14 cellular contexts compared by ENCODE assay signal in genomic region chr6:142900467-142900961, GRCh38. TPM values are rescaled to one million over a fixed set of nuclear protein-coding genes. Genes with fewer than 3 reads are reported as not detected.
DNase-seq lines count a peak whose midpoint lies in the region; ATAC-seq, FAIRE-seq and TF ChIP-seq lines count a peak whose summit lies in the region.
"Had no signal": no experiment of that assay in that cellular context is flagged by ENCODE, and none has a peak within 500 bp of the region (broad histone marks: within the 10 kb centered on the region; RNA-seq: fewer than 3 reads in every experiment).

No MANE protein-coding gene starts in this region.

- no peaks in the 10 kb centered on the region for H3K27me3 Mint-ChIP-seq in CD8-positive, alpha-beta T cell (ENCODE audit: low read depth)

- peak in 6 of 7 experiments; percentile 23 to 79 (median 50) for DNase-seq in CD8-positive, alpha-beta T cell
- DNase-seq in NCI-H2227 treated with DMSO at 0.1 percent for 48 hours (lab: John Stamatoyannopoulos, UW): peak; percentile 41
- no peak for DNase-seq in dorsolateral prefrontal cortex
- DNase-seq in ureter (ENCODE audit: low spot score): no peak
- no peak for DNase-seq in small intestine
- no peak for DNase-seq in activated CD4-positive, CD25-positive, alpha-beta regulatory T cell treated with anti-CD3 and anti-CD28 coated beads, Interleukin-2, amount 50 U/mL, for 72 hours
- no peak for DNase-seq in stimulated activated CD8-positive, alpha-beta memory T cell treated with anti-CD3 and anti-CD28 coated beads, Interleukin-4, amount 100 ng/mL, for 48 hours
- DNase-seq: NCI-H1092; NK-92 treated with Interleukin-12 subunit alpha and Interleukin-12 subunit beta, amount 100 ng/mL, for 24 hours had no signal

- peaks cover 57% of the 10 kb centered on the region for H3K4me1 Mint-ChIP-seq in CD8-positive, alpha-beta T cell (ENCODE audit: low read depth)

- peak overlapping the region; percentile 44 for H3K4me3 Mint-ChIP-seq in CD8-positive, alpha-beta T cell

- 68 to 86% (median 79%) methylated on average over 6 of the region's 6 CpGs for WGBS in small intestine, 3 donors

- peaks cover 89% of the 10 kb centered on the region for H3K4me1 ChIP-seq in CD8-positive, alpha-beta T cell (ENCODE audit: insufficient read depth, low read length)
- H3K4me1 ChIP-seq in neuron (ENCODE audit: insufficient read depth, low read length): peaks cover 41% of the 10 kb centered on the region
- H3K4me1 ChIP-seq in small intestine (ENCODE audit: control insufficient read depth in 2 of 2, insufficient read depth in 1 of 2, low read depth in 1 of 2, low read length in 1 of 2): no peaks in the 10 kb centered on the region
- H3K4me1 ChIP-seq: parathyroid adenoma had no signal

- intact Hi-C loops in CD8-positive, alpha-beta T cell (cut with DNase I, micrococcal nuclease): loop anchor here in 1 of 2 experiments (5.0 to 10.0 kb wide), 2 partner anchors 43 to 124 kb away; no protein-coding TSS in a partner anchor
- intact Hi-C loops in dorsolateral prefrontal cortex (cut with DNase I): no loop called here

- H3K4me3 ChIP-seq in CD8-positive, alpha-beta T cell (ENCODE audit: low read depth, low read length): peak overlapping the region; percentile 30
- H3K4me3 ChIP-seq in dorsolateral prefrontal cortex: peak overlapping the region in 53 of 59 donors; percentile 0 to 53 (median 31)
- H3K4me3 ChIP-seq in neuron (ENCODE audit: low read length): peak overlapping the region; percentile 31
- H3K4me3 ChIP-seq in small intestine (ENCODE audit: low read depth in 1 of 2, low read length in 2 of 2): no peak overlapping the region

- no peak for TF ChIP-seq CTCF in CD8-positive, alpha-beta T cell (IDR thresholded peaks at IDR 0.05)
- no peak for TF ChIP-seq CTCF in dorsolateral prefrontal cortex (IDR thresholded peaks at IDR 0.05 in 54 of 56, conservative IDR thresholded peaks at IDR 0.05 in 2 of 56; ENCODE audit: low read depth in 1 of 56, partially characterized antibody in 56 of 56)

- peak; percentile 64 for ATAC-seq in CD8-positive, alpha-beta T cell

- H3K27ac Mint-ChIP-seq in CD8-positive, alpha-beta T cell: peak overlapping the region; percentile 98

- FAIRE-seq in small intestine (lab: Jason Lieb, UNC): no peak
- FAIRE-seq: endothelial cell of umbilical vein, GM12892 had no signal

- CTCF ChIA-PET in CD8-positive, alpha-beta T cell (lab: Charles Lee): interaction anchor here (0.8 to 1.5 kb wide), 4 partner anchors 12 to 208 kb away, joined by 3 to 4 read pairs (median 4); no protein-coding TSS in a partner anchor

- H3K36me3 ChIP-seq in CD8-positive, alpha-beta T cell (ENCODE audit: insufficient read depth, low read length): no peaks in the 10 kb centered on the region
- H3K36me3 ChIP-seq in neuron (ENCODE audit: insufficient read depth, low read length): no peaks in the 10 kb centered on the region
- H3K36me3 ChIP-seq in small intestine (ENCODE audit: control insufficient read depth in 2 of 2, insufficient read depth in 2 of 2, low read length in 2 of 2): no peaks in the 10 kb centered on the region

- H2AFZ ChIP-seq in neuron (ENCODE audit: low read depth, low read length): no peak overlapping the region
- H2AFZ ChIP-seq: parathyroid adenoma had no signal

- H3K27me3 ChIP-seq in CD8-positive, alpha-beta T cell (ENCODE audit: insufficient read depth, low read length): no peaks in the 10 kb centered on the region
- H3K27me3 ChIP-seq in dorsolateral prefrontal cortex: no peaks in the 10 kb centered on the region
- H3K27me3 ChIP-seq in neuron (ENCODE audit: insufficient read depth, low read length): no peaks in the 10 kb centered on the region
- H3K27me3 ChIP-seq in small intestine (ENCODE audit: control insufficient read depth in 2 of 2, insufficient read depth in 2 of 2, low read length in 2 of 2): no peaks in the 10 kb centered on the region

- H3K27ac ChIP-seq in CD8-positive, alpha-beta T cell (ENCODE audit: low read depth, low read length): peak overlapping the region; percentile 87
- H3K27ac ChIP-seq in dorsolateral prefrontal cortex (peak overlapping the region in 52 of 59 donors; percentile 7 to 85 (median 63)), small intestine (ENCODE audit: low read depth in 1 of 2, low read length in 1 of 2) (peak overlapping the region in 1 of 2 donors; percentile 51)
- H3K27ac ChIP-seq: HL-60, parathyroid adenoma had no signal

- POLR2A ChIA-PET in CD8-positive, alpha-beta T cell (lab: Charles Lee): interaction anchor here (0.8 to 3.5 kb wide), 6 partner anchors 11 to 46 kb away, joined by 3 to 21 read pairs (median 3); no protein-coding TSS in a partner anchor

- H3K9me3 ChIP-seq in CD8-positive, alpha-beta T cell (ENCODE audit: low read length): no peaks in the 10 kb centered on the region
- H3K9me3 ChIP-seq in neuron (ENCODE audit: low read length) (peaks cover 2% of the 10 kb centered on the region), small intestine (ENCODE audit: control insufficient read depth, low read depth) (no peaks in the 10 kb centered on the region)

- H3K9me3 Mint-ChIP-seq in CD8-positive, alpha-beta T cell: no peaks in the 10 kb centered on the region

- peaks cover 7% of the 10 kb centered on the region for H3K36me3 Mint-ChIP-seq in CD8-positive, alpha-beta T cell

RNA-seq across cellular contexts. Expression of gene HIVEP2, which starts 44.5 kb away (rescaled TPM):
- total RNA-seq in CD8-positive, alpha-beta T cell: 10 to 100 TPM; 30.8 to 31.0 TPM
- total RNA-seq in dorsolateral prefrontal cortex (100 to 1,000 TPM in 29 of 120 experiments, 10 to 100 TPM in 91; 50.6 to 123 (median 88.5) TPM), ureter (29.0 TPM)
- polyA plus RNA-seq in small intestine: 1 to 10 TPM; 1.9 to 3.5 (median 2.7) TPM

Comparison
In these comparisons a context has a peak if more than half of its experiments do, and no peak if none do; other contexts are left out.
1. DNase-seq: peak in CD8-positive, alpha-beta T cell (6 of 7) and NCI-H2227 treated with DMSO at 0.1 percent for 48 hours (single experiment); none in dorsolateral prefrontal cortex (0 of 10), ureter (single experiment), small intestine (single experiment), activated CD4-positive, CD25-positive, alpha-beta regulatory T cell treated with anti-CD3 and anti-CD28 coated beads, Interleukin-2, amount 50 U/mL, for 72 hours (single experiment) and stimulated activated CD8-positive, alpha-beta memory T cell treated with anti-CD3 and anti-CD28 coated beads, Interleukin-4, amount 100 ng/mL, for 48 hours (single experiment).
2. H3K4me3 ChIP-seq: peak in CD8-positive, alpha-beta T cell (single experiment), dorsolateral prefrontal cortex (53 of 59) and neuron (single experiment); none in small intestine (0 of 2).